8 cellular contexts compared by ENCODE assay signal in genomic region chr1:156892190-156893047, GRCh38. TPM values are rescaled to one million over a fixed set of nuclear protein-coding genes. Genes with fewer than 3 reads are reported as not detected.
DNase-seq lines count a peak whose midpoint lies in the region; ATAC-seq and TF ChIP-seq lines count a peak whose summit lies in the region.

No MANE protein-coding gene starts in this region.

- DNase-seq in HT-29 (ENCODE audit: low spot score) (peak; percentile 90), NOMO-1 treated with DMSO at 0.1 percent for 48 hours (lab: John Stamatoyannopoulos, UW; ENCODE audit: unreplicated experiment) (peak; percentile 74), endothelial cell (ENCODE audit: low spot score) (peak; percentile 99), middle frontal gyrus (ENCODE audit: extremely low spot score, low spot score) (peak; percentile 40)
- peak; percentile 67 for DNase-seq in activated CD8-positive, alpha-beta memory T cell treated with anti-CD3 and anti-CD28 coated beads, Interleukin-2, amount 50 U/mL, for 24 hours (ENCODE audit: extremely low read depth)
- peak; percentile 61 to 72 for DNase-seq in stimulated activated CD8-positive, alpha-beta memory T cell treated with anti-CD3 and anti-CD28 coated beads, Interleukin-4, amount 100 ng/mL, for 1 hour (ENCODE audit: low read depth in 2 of 2, low spot score in 1 of 2)

- H3K36me3 Mint-ChIP-seq in endothelial cell (ENCODE audit: low read depth, unreplicated experiment): peaks cover 12% of the 10 kb centered on the region

- peak overlapping the region; percentile 80 for H3K4me3 Mint-ChIP-seq in endothelial cell (ENCODE audit: unreplicated experiment)

- TF ChIP-seq CTCF in GM12873 (IDR thresholded peaks at IDR 0.05; ENCODE audit: insufficient read depth, low read depth, low read length, missing control alignments) (peak; percentile 80), endothelial cell (IDR thresholded peaks at IDR 0.05; ENCODE audit: unreplicated experiment) (peak; percentile 65)

- H3K9me3 Mint-ChIP-seq in endothelial cell (ENCODE audit: unreplicated experiment): no peaks in the 10 kb centered on the region

- H3K27ac Mint-ChIP-seq in endothelial cell (ENCODE audit: unreplicated experiment): no peak overlapping the region

- peaks cover 22% of the 10 kb centered on the region for H3K27me3 Mint-ChIP-seq in endothelial cell (ENCODE audit: unreplicated experiment)

- peaks cover 43% of the 10 kb centered on the region for H3K4me1 Mint-ChIP-seq in endothelial cell (ENCODE audit: unreplicated experiment)

- no peak for ATAC-seq in GM19467 (IDR thresholded peaks at IDR 0.05; ENCODE audit: unreplicated experiment)

RNA-seq across cellular contexts. Expression of gene PEAR1, which starts 1.1 kb away (rescaled TPM):
- 1.2 and 1.4 TPM in 2 replicates for total RNA-seq in HT-29 (2014; rRNA removed; shearing (Covaris generic))
- total RNA-seq in endothelial cell (ENCODE audit: unreplicated experiment): 50.7 TPM

RNA-seq across cellular contexts. Expression of gene LRRC71, which starts 28.0 kb away (rescaled TPM):
- not detected in 2 replicates for total RNA-seq in HT-29 (2014; rRNA removed; shearing (Covaris generic))
- total RNA-seq in endothelial cell (ENCODE audit: unreplicated experiment): 0.95 TPM

RNA-seq across cellular contexts. Expression of gene NTRK1, which starts 31.8 kb away (rescaled TPM):
- not detected in 2 replicates for total RNA-seq in HT-29 (2014; rRNA removed; shearing (Covaris generic))
- 0.23 TPM for total RNA-seq in endothelial cell (ENCODE audit: unreplicated experiment)

RNA-seq across cellular contexts. Expression of gene INSRR, which starts 33.5 kb away (rescaled TPM):
- 0.03 TPM in 1 of 2 replicates, not detected in the other for total RNA-seq in HT-29 (2014; rRNA removed; shearing (Covaris generic))
- total RNA-seq in endothelial cell (ENCODE audit: unreplicated experiment): not detected

Comparison
In these comparisons a context has a peak if more than half of its experiments do, and no peak if none do; other contexts are left out.
1. DNase-seq: peak in every context shown above with its lines; median percentile 99 in endothelial cell; 90 in HT-29; 74 in NOMO-1 treated with DMSO at 0.1 percent for 48 hours; 67 in activated CD8-positive, alpha-beta memory T cell treated with anti-CD3 and anti-CD28 coated beads, Interleukin-2, amount 50 U/mL, for 24 hours; 66 in stimulated activated CD8-positive, alpha-beta memory T cell treated with anti-CD3 and anti-CD28 coated beads, Interleukin-4, amount 100 ng/mL, for 1 hour; 40 in middle frontal gyrus.
2. RNA of gene PEAR1, which starts 1.1 kb away (total RNA-seq): 50.7 TPM in endothelial cell (single experiment); 1.2 to 1.4 TPM in HT-29; every median in the first group is over 10 times any median in the second.